Comparison of ENCODE assay signal across 1 cellular context in genomic region chr13:42971670-42972355, GRCh38.
TF ChIP-seq lines count a peak whose summit lies in the region.

No MANE protein-coding gene starts in this region.

TF ChIP-seq in GM12878, 131 proteins besides CTCF, POLR2A, EP300 and RAD21:
- TF ChIP-seq PML (IDR thresholded peaks at IDR 0.05; ENCODE audit: low read length) (no peak), RUNX3 (IDR thresholded peaks at IDR 0.05; ENCODE audit: low read length) (peak; percentile 39; the same call in 1 of the 2 replicates), SUPT20H (IDR thresholded peaks at IDR 0.05; ENCODE audit: borderline replicate concordance, control insufficient read depth, low read depth, low read length) (no peak), POU2F2 (IDR thresholded peaks at IDR 0.05; ENCODE audit: borderline replicate concordance, low read depth, low read length) (0 out of 3 replicates have a peak, but pooled peaks have one; percentile 22), E2F8 (IDR thresholded peaks at IDR 0.05; ENCODE audit: low read depth, partially characterized antibody) (no peak), ELK1 (IDR thresholded peaks at IDR 0.05; ENCODE audit: low read depth, low read length) (no peak)
